ENCODE assay signal across 13 cellular contexts in the genomic region with DNA sequence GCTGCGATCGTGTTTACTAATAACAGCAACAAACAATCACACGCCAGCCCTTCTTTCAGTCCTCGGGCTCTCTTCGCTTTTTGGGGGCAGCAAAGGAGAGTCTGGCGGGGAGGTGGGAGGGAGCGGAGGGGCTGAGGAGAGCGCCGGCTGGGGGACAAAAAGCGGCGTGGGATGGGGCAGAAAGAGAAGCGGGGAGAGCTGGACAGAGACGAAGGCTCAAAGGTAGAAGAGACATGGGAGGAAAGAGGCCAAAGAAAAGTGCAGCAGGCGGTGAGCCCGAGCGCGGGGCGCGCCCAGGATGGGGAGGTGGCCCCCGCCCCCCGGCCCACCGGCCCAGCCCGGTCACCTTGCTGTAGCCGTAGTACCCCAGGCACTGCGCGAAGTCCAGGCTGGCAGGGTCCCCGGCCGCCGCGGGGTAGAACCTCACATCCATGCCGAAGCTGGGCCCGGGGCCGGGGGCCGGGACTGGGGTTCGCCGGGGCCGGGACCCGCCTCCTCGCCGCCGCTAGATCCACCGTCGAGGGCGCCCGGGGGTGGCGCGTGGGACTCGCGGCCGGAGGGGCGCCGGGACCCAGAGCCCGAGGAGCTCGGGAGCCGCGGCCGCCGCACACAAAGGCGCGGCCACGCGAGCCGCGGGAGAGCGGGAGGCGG. TPM values are rescaled to one million over a fixed set of nuclear protein-coding genes. Genes with fewer than 3 reads are reported as not detected.
A peak's percentile ranks its signal among the peaks of the same experiment; 100 is the strongest.
DNase-seq lines count a peak whose midpoint lies in the region; ATAC-seq and TF ChIP-seq lines count a peak whose summit lies in the region.
"Had no signal": no experiment of that assay in that cellular context is flagged by ENCODE, and none has a peak within 500 bp of the region (broad histone marks: within the 10 kb centered on the region; RNA-seq: fewer than 3 reads in every experiment).

No MANE protein-coding gene starts in this region.

- peaks cover 0 to 22% of the 10 kb centered on the region in 2 donors for H3K27me3 ChIP-seq in breast epithelium
- H3K27me3 ChIP-seq in endodermal cell (ENCODE audit: control insufficient read depth, insufficient read depth, low read length, poor library complexity, severe bottlenecking): peaks cover 32% of the 10 kb centered on the region
- peaks cover 5% of the 10 kb centered on the region for H3K27me3 ChIP-seq in mucosa of stomach (ENCODE audit: control insufficient read depth, insufficient read depth, low read length)

- no peak overlapping the region for H3K27ac Mint-ChIP-seq in MCF 10A (ENCODE audit: low read depth, unreplicated experiment)
- no peak overlapping the region for H3K27ac Mint-ChIP-seq in endodermal cell
- H3K27ac Mint-ChIP-seq: natural killer cell treated with Interleukin-12 subunit alpha and Interleukin-12 subunit beta and Interleukin-15 and Interleukin-18, amount 100 ng/mL, for 72 hours had no signal

- no peaks in the 10 kb centered on the region for H3K36me3 Mint-ChIP-seq in MCF 10A (ENCODE audit: insufficient read depth, unreplicated experiment)
- no peaks in the 10 kb centered on the region for H3K36me3 Mint-ChIP-seq in endodermal cell (ENCODE audit: low read depth)
- H3K36me3 Mint-ChIP-seq: natural killer cell treated with Interleukin-12 subunit alpha and Interleukin-12 subunit beta and Interleukin-15 and Interleukin-18, amount 100 ng/mL, for 72 hours had no signal

- BruUV-seq in MCF 10A (replicated peaks; lab: Mats Ljungman, UMichigan): no TSS peak

- no peak for TF ChIP-seq POLR2A in breast epithelium (IDR thresholded peaks at IDR 0.05)

- CTCF ChIA-PET in MCF 10A (lab: Yijun Ruan, JAX): no interaction called here

- H3K27ac ChIP-seq in breast epithelium: peak overlapping the region in 1 of 2 donors; percentile 59
- H3K27ac ChIP-seq in endodermal cell (ENCODE audit: low read depth, low read length): peak overlapping the region; percentile 82
- no peak overlapping the region for H3K27ac ChIP-seq in urinary bladder (ENCODE audit: low read depth)
- H3K27ac ChIP-seq: epithelial cell of prostate had no signal

- no peak for ATAC-seq in GM21717 (IDR thresholded peaks at IDR 0.05; ENCODE audit: unreplicated experiment)
- no peak for ATAC-seq in GM21360 (IDR thresholded peaks at IDR 0.05; ENCODE audit: unreplicated experiment)
- ATAC-seq: natural killer cell treated with Interleukin-12 subunit alpha and Interleukin-12 subunit beta and Interleukin-15 and Interleukin-18, amount 100 ng/mL, for 72 hours had no signal

- DNase-seq in breast epithelium (ENCODE audit: low spot score in 2 of 2) (no peak), MCF 10A (ENCODE audit: unreplicated experiment) (no peak), endodermal cell (peak; percentile 73), NOMO-1 treated with DMSO at 0.1 percent for 48 hours (lab: John Stamatoyannopoulos, UW; ENCODE audit: unreplicated experiment) (no peak)
- DNase-seq: activated naive CD4-positive, alpha-beta T cell treated with Interleukin-2 at 50 U/mL for 16 hours; AML-193; HCEC 1CT had no signal

- H3K4me1 ChIP-seq in breast epithelium (peaks cover 0 to 4% of the 10 kb centered on the region in 2 donors), endodermal cell (ENCODE audit: control insufficient read depth, insufficient read depth, low read length) (peaks cover 12% of the 10 kb centered on the region), mucosa of stomach (ENCODE audit: control insufficient read depth, insufficient read depth, low read length) (peaks cover 14% of the 10 kb centered on the region), urinary bladder (ENCODE audit: insufficient read depth) (no peaks in the 10 kb centered on the region)

- H3K9ac ChIP-seq in endodermal cell (ENCODE audit: extremely low read depth, low read length, poor library complexity, severe bottlenecking) (no peak overlapping the region), mucosa of stomach (ENCODE audit: low read length) (peak overlapping the region; percentile 90)

- intact Hi-C loops in breast epithelium (cut with DNase I; ENCODE audit: low total_unique reads): no loop called here
- intact Hi-C loops in MCF 10A (cut with micrococcal nuclease): no loop called here

- H3K4me3 Mint-ChIP-seq in MCF 10A (ENCODE audit: unreplicated experiment) (no peak overlapping the region), endodermal cell (peak overlapping the region; percentile 74)
- H3K4me3 Mint-ChIP-seq: natural killer cell treated with Interleukin-12 subunit alpha and Interleukin-12 subunit beta and Interleukin-15 and Interleukin-18, amount 100 ng/mL, for 72 hours had no signal

- WGBS in endodermal cell (ENCODE audit: insufficient coverage in 1 of 2, insufficient read length in 1 of 2), 2 experiments: 0% methylated on average over 65 of the region's 66 CpGs; no CpG with 5 or more reads in 1 of the 2 experiments
- WGBS in urinary bladder: 1% methylated on average over 66 of the region's 66 CpGs

- TF ChIP-seq CTCF in breast epithelium (IDR thresholded peaks at IDR 0.05): no peak
- no peak for TF ChIP-seq CTCF in MCF 10A (IDR thresholded peaks at IDR 0.05; ENCODE audit: unreplicated experiment)
- TF ChIP-seq CTCF in endodermal cell (conservative IDR thresholded peaks at IDR 0.05): no peak

- H3K27me3 Mint-ChIP-seq in MCF 10A (ENCODE audit: insufficient read depth, unreplicated experiment) (no peaks in the 10 kb centered on the region), endodermal cell (ENCODE audit: insufficient read depth) (peaks cover 64% of the 10 kb centered on the region)

- H3K36me3 ChIP-seq in breast epithelium: no peaks in the 10 kb centered on the region
- H3K36me3 ChIP-seq in endodermal cell (ENCODE audit: control insufficient read depth, insufficient read depth, low read length): no peaks in the 10 kb centered on the region
- no peaks in the 10 kb centered on the region for H3K36me3 ChIP-seq in mucosa of stomach (ENCODE audit: control insufficient read depth, insufficient read depth, low read length)
- H3K36me3 ChIP-seq in urinary bladder (ENCODE audit: insufficient read depth): no peaks in the 10 kb centered on the region

- H3K9me3 Mint-ChIP-seq in MCF 10A (ENCODE audit: unreplicated experiment) (no peaks in the 10 kb centered on the region), endodermal cell (no peaks in the 10 kb centered on the region)
- H3K9me3 Mint-ChIP-seq: natural killer cell treated with Interleukin-12 subunit alpha and Interleukin-12 subunit beta and Interleukin-15 and Interleukin-18, amount 100 ng/mL, for 72 hours had no signal

- H3K9me3 ChIP-seq in breast epithelium (no peaks in the 10 kb centered on the region), endodermal cell (ENCODE audit: control insufficient read depth, low read length) (no peaks in the 10 kb centered on the region), mucosa of stomach (ENCODE audit: control insufficient read depth, low read length) (no peaks in the 10 kb centered on the region)

- POLR2A ChIA-PET in MCF 10A (lab: Yijun Ruan, JAX): no interaction called here

- H3K4me3 ChIP-seq in breast epithelium (peak overlapping the region; percentile 21 to 71 (median 64)), endodermal cell (ENCODE audit: low read length) (peak overlapping the region; percentile 90), mucosa of stomach (ENCODE audit: low read length) (peak overlapping the region; percentile 51), urinary bladder (ENCODE audit: low read depth, low read length) (peak overlapping the region; percentile 76)

- H3K4me1 Mint-ChIP-seq in MCF 10A (ENCODE audit: insufficient read depth, unreplicated experiment): no peaks in the 10 kb centered on the region
- peaks cover 25% of the 10 kb centered on the region for H3K4me1 Mint-ChIP-seq in endodermal cell

RNA-seq across cellular contexts. Expression of a gene that starts 0.5 kb away (rescaled TPM):
- 1 to 10 TPM in 2 of 3 donors, not detected in 1; 6.9 to 9.2 TPM for total RNA-seq in breast epithelium
- total RNA-seq in MCF 10A (2022): not detected in 2 replicates
- 1 to 10 TPM; 4.8 to 8.5 TPM for total RNA-seq in endodermal cell
- 52.5 TPM for polyA plus RNA-seq in endodermal cell (2013, experiment 1 of 2)
- 50.3 TPM for polyA plus RNA-seq in endodermal cell (2013, experiment 2 of 2)
- total RNA-seq in urinary bladder: 1.1 TPM
- polyA plus RNA-seq in urinary bladder: 1.9 TPM
- total RNA-seq: natural killer cell treated with Interleukin-12 subunit alpha and Interleukin-12 subunit beta and Interleukin-15 and Interleukin-18, amount 100 ng/mL, for 72 hours had no signal
